ENCODE assay signal across 33 cellular contexts in the genomic region with DNA sequence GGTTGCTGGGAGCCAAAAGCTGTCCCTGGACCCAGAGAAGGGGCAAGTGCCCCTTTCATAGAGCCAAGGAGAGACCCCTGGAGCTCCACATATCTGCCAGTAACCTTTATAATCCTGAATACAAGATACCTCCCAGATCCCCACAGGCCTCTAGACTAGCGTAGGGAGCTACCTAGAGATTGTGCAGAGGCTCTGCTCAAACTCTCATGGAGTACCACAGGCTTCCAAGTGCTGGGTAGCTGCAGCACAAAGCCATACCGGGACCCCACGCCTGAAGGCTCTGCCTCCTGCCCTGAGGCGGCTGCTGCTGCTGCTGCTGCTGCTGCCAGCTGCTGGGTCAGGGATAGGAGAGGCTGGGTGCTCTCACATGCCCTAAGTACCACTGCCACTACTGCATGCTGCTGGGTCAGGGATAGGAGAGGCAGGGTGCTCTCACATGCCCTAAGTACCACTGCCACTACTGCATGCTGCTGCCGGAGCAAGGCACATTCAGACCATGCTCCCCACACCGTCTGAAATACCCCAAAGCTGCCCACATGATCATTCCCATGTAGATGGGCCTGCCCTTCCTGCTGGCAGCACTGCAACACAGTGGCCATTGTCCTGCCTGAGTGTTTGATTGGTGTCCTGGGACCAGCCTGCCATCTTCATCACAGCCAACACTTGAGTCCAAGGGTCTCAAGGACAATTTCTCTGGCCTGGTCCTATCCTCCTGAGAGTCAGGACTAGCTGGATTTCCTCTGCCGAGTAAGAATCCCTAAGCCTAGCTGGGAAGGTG.
"Had no signal": no experiment of that assay in that cellular context is flagged by ENCODE, and none has a peak within 500 bp of the region (broad histone marks: within the 10 kb centered on the region; RNA-seq: fewer than 3 reads in every experiment).

No MANE protein-coding gene starts in this region.

- H3K4me3 ChIP-seq: ascending aorta, body of pancreas, SK-N-MC had no signal

- ATAC-seq: activated naive CD4-positive, alpha-beta T cell treated with anti-CD3 and anti-CD28 coated beads, Interleukin-2, amount 50 U/mL, for 72 hours; activated naive CD8-positive, alpha-beta T cell treated with anti-CD3 and anti-CD28 coated beads, Interleukin-2, amount 50 U/mL, for 24 hours; activated T-cell treated with anti-CD3 and anti-CD28 coated beads, Interleukin-2, amount 50 U/mL, for 4 hours; body of pancreas; Panc1; Right ventricle myocardium inferior; T-cell had no signal

- H3K27ac ChIP-seq: ascending aorta, body of pancreas, SK-N-MC had no signal

- H3K27me3 ChIP-seq: ascending aorta, body of pancreas had no signal

- H3K9me3 ChIP-seq: ascending aorta, body of pancreas had no signal

- H3K4me1 ChIP-seq: ascending aorta, body of pancreas had no signal

- DNase-seq: activated B cell treated with CpG ODN at 0.5 μM for 24 hours; activated CD4-positive, alpha-beta memory T cell treated with anti-CD3 and anti-CD28 coated beads for 36 hours; activated CD4-positive, alpha-beta T cell treated with anti-CD3 and anti-CD28 coated beads, Interleukin-2, amount 10 ng/mL, durations not matched to agents 7 days and 5 days; activated CD8-positive, alpha-beta memory T cell treated with anti-CD3 and anti-CD28 coated beads for 24 hours; activated effector memory CD4-positive, alpha-beta T cell treated with anti-CD3 and anti-CD28 coated beads, Interleukin-2, amount 50 U/mL, for 16 hours; activated naive CD4-positive, alpha-beta T cell treated with Interleukin-2 at 50 U/mL for 16 hours; activated naive CD8-positive, alpha-beta T cell treated with anti-CD3 and anti-CD28 coated beads, Interleukin-2, amount 50 U/mL, for 24 hours; activated T-cell treated with anti-CD3 and anti-CD28 coated beads, Interleukin-2, amount 50 U/mL, for 4 hours; amniotic stem cell; body of pancreas; central memory CD4-positive, alpha-beta T cell; MV-4-11; NCI-H1092 treated with DMSO at 0.1 percent for 48 hours; NCI-H1417 treated with DMSO at 0.1 percent for 48 hours; NCI-H1694; NCI-H2029; NCI-H2107; NCI-H2171 treated with DMSO at 0.1 percent for 48 hours; NCI-H226; NCI-H526 treated with DMSO at 0.1 percent for 48 hours; NK-92 treated with Interleukin-12 subunit alpha and Interleukin-12 subunit beta, amount 100 ng/mL, for 24 hours; OCI-M1; RPMI8226; T-cell; T-helper 2 cell; T1000 had no signal

- H3K36me3 ChIP-seq: ascending aorta had no signal

- FAIRE-seq: bronchial epithelial cell, TTC549 had no signal
